Comparison of ENCODE assay signal across 1 cellular context in genomic region chr2:63049291-63050185, GRCh38.
A peak's percentile ranks its signal among the peaks of the same experiment; 100 is the strongest.
TF ChIP-seq lines count a peak whose summit lies in the region.

No MANE protein-coding gene starts in this region.

TF ChIP-seq in H1, 55 proteins besides CTCF, POLR2A, EP300 and RAD21:
- TF ChIP-seq SUZ12 (IDR thresholded peaks at IDR 0.05; ENCODE audit: low read length) (peak; percentile 70), RXRA (IDR thresholded peaks at IDR 0.05; ENCODE audit: insufficient read depth, low read depth, low read length) (no peak), CTBP2 (IDR thresholded peaks at IDR 0.05; ENCODE audit: borderline replicate concordance, insufficient read depth, insufficient read length, low read length) (peak; percentile 96), CHD2 (IDR thresholded peaks at IDR 0.05; ENCODE audit: low read length) (no peak), ASH2L (IDR thresholded peaks at IDR 0.05; ENCODE audit: low read length) (peak; percentile 1), RNF2 (IDR thresholded peaks at IDR 0.05; ENCODE audit: borderline replicate concordance, low read depth, low read length, missing control alignments, poor library complexity, severe bottlenecking) (peak; percentile 85), RBBP5 (IDR thresholded peaks at IDR 0.05; ENCODE audit: borderline replicate concordance, low read depth, low read length) (peak; percentile 26), SIX5 (IDR thresholded peaks at IDR 0.05; ENCODE audit: low read depth, low read length) (no peak), EGR1 (IDR thresholded peaks at IDR 0.05; ENCODE audit: borderline replicate concordance, low read depth, low read length) (peak; percentile 23; the same call in 1 of the 2 replicates), EZH2 (IDR thresholded peaks at IDR 0.05; ENCODE audit: low read depth, low read length, severe bottlenecking) (peak; percentile 79), JUN (IDR thresholded peaks at IDR 0.05; ENCODE audit: low read depth, low read length) (no peak), ZNF274 (IDR thresholded peaks at IDR 0.05; ENCODE audit: borderline replicate concordance, extremely low read depth, low read length) (no peak), CBX8 (IDR thresholded peaks at IDR 0.05; ENCODE audit: borderline replicate concordance, low read depth, low read length) (no peak)
- TF ChIP-seq, protein P1, sequence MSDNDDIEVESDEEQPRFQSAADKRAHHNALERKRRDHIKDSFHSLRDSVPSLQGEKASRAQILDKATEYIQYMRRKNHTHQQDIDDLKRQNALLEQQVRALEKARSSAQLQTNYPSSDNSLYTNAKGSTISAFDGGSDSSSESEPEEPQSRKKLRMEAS (IDR thresholded peaks at IDR 0.05) = no peak
- TF ChIP-seq, protein P2, sequence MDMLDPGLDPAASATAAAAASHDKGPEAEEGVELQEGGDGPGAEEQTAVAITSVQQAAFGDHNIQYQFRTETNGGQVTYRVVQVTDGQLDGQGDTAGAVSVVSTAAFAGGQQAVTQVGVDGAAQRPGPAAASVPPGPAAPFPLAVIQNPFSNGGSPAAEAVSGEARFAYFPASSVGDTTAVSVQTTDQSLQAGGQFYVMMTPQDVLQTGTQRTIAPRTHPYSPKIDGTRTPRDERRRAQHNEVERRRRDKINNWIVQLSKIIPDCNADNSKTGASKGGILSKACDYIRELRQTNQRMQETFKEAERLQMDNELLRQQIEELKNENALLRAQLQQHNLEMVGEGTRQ (IDR thresholded peaks at IDR 0.05; ENCODE audit: low read length) = no peak
